8 cellular contexts compared by ENCODE assay signal in the genomic region with DNA sequence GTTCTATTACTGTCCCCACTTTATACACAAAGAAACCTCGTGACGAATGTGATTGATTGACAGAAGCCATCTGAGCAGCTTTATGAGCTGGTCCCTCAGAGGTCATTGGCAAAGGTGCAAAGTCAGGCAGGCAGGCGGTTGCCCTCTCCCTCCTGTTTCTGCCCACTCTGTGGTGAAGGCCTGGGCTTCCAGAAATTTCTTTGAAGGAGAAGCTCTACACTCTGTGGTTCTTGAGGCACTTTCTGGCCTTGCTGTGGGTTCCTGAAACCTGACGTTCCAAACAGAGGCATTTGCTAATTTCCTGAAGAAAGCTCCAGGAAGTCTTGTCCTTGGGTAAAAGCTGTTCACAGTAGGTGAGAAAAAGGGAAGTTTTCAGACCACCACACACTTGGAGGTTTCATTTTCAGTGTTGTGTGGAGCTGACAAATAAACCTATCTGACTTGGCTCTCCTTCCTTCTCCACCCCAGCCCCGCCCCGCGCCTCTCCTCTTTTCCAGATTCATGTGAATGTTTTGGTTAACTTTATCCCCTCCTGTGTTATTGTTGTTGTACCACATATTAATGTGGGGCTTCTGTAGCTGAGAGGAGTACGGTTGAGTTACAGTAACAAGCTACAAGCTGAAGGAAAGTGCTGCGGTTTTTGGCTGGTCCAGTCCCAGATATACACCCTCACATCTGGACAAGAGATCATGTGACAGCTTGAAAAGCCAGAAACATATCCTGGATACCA.
DNase-seq lines count a peak whose midpoint lies in the region; ATAC-seq and TF ChIP-seq lines count a peak whose summit lies in the region.

No MANE protein-coding gene starts in this region.

- in situ Hi-C loops in brain microvascular endothelial cell (cut with HindIII; ENCODE audit: low pct_ligation_motif_present, low sequenced_read_pairs): no loop called here

- intact Hi-C loops in left lung (cut with DNase I): no loop called here

- peak overlapping the region; percentile 23 to 50 for H3K27ac ChIP-seq in left lung
- H3K27ac ChIP-seq in coronary artery: peak overlapping the region in 1 of 2 donors; percentile 11
- no peak overlapping the region for H3K27ac ChIP-seq in brain microvascular endothelial cell

- TF ChIP-seq CTCF in left lung (IDR thresholded peaks at IDR 0.05): no peak
- no peak for TF ChIP-seq CTCF in coronary artery (IDR thresholded peaks at IDR 0.05)
- no peak for TF ChIP-seq CTCF in brain microvascular endothelial cell (IDR thresholded peaks at IDR 0.05; ENCODE audit: low read depth, low read length, missing control alignments)

- H3K4me1 ChIP-seq in left lung: peaks cover 0 to 21% of the 10 kb centered on the region in 2 donors

- DNase-seq in UCSD-AML1 (lab: John Stamatoyannopoulos, UW; ENCODE audit: unreplicated experiment) (peak; percentile 73), left lung (peak; percentile 40 to 80), coronary artery (ENCODE audit: low spot score) (no peak), brain microvascular endothelial cell (no peak), cortex of kidney (lab: John Stamatoyannopoulos, UW) (no peak), GM19240 (ENCODE audit: insufficient read length, low spot score) (no peak)

- H3K36me3 ChIP-seq in left lung: no peaks in the 10 kb centered on the region
- H3K36me3 ChIP-seq in brain microvascular endothelial cell (replicated peaks): no peaks in the 10 kb centered on the region

- ATAC-seq in GM18873 (IDR thresholded peaks at IDR 0.05; ENCODE audit: low FRiP score, unreplicated experiment) (peak; percentile 59), HG02943 (IDR thresholded peaks at IDR 0.05; ENCODE audit: low read depth, unreplicated experiment) (peak; percentile 56), left lung (peak; percentile 69)

- no peak overlapping the region for H3K4me3 ChIP-seq in left lung
- H3K4me3 ChIP-seq in coronary artery: no peak overlapping the region
- H3K4me3 ChIP-seq in brain microvascular endothelial cell (ENCODE audit: low read depth, low read length): no peak overlapping the region

- H3K27me3 ChIP-seq in left lung (no peaks in the 10 kb centered on the region), brain microvascular endothelial cell (replicated peaks) (no peaks in the 10 kb centered on the region)

- H3K9me3 ChIP-seq in left lung: no peaks in the 10 kb centered on the region

Comparison
In these comparisons a context has a peak if more than half of its experiments do, and no peak if none do; other contexts are left out.
1. DNase-seq: peak in UCSD-AML1 (single experiment) and left lung (2 of 2); none in coronary artery (single experiment), brain microvascular endothelial cell (single experiment), cortex of kidney (single experiment) and GM19240 (single experiment).
2. Peak in every context shown above with its lines, with median percentiles within 50 percentile points of each other: ATAC-seq.